ENCODE assay signal across 19 cellular contexts in the genomic region with DNA sequence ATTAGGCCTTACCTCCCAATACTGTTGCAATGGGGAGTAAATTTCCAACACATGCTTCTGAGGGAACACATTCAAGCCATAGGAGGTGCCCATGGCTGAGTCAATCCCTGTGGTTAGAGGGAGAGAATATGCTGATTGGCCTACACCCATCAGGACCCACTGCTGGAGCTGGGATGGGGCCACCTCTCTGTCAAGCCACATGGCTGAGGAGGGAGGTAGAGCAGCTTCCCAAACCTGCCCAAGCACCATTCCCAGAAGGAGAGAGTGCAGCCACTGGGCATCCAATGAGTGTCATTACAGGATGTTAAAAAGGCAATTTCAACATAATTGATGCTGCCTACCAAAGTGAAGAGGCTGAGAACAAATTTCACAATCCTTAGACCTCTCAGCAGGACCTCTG.
DNase-seq lines count a peak whose midpoint lies in the region; ATAC-seq and TF ChIP-seq lines count a peak whose summit lies in the region.
"Had no signal": no experiment of that assay in that cellular context is flagged by ENCODE, and none has a peak within 500 bp of the region (broad histone marks: within the 10 kb centered on the region; RNA-seq: fewer than 3 reads in every experiment).

No MANE protein-coding gene starts in this region.

- no peak for TF ChIP-seq POLR2A in vagina (IDR thresholded peaks at IDR 0.05)

- H3K4me3 ChIP-seq in AG10803 (ENCODE audit: low read length) (no peak overlapping the region), coronary artery (no peak overlapping the region), lower lobe of right lung (no peak overlapping the region), vagina (no peak overlapping the region), BE2C (ENCODE audit: low read depth, low read length) (no peak overlapping the region)
- H3K4me3 ChIP-seq: GM12878 had no signal

- TF ChIP-seq CTCF in AG10803 (conservative IDR thresholded peaks at IDR 0.05; ENCODE audit: low read length) (no peak), coronary artery (IDR thresholded peaks at IDR 0.05) (no peak), lower lobe of right lung (IDR thresholded peaks at IDR 0.05) (no peak), vagina (IDR thresholded peaks at IDR 0.05) (no peak), BE2C (IDR thresholded peaks at IDR 0.05; ENCODE audit: low read depth, low read length) (no peak)

- no peaks in the 10 kb centered on the region for H3K36me3 ChIP-seq in lower lobe of right lung
- H3K36me3 ChIP-seq in vagina: no peaks in the 10 kb centered on the region
- H3K36me3 ChIP-seq in BE2C: no peaks in the 10 kb centered on the region

- H3K4me1 ChIP-seq in lower lobe of right lung (peaks cover 14% of the 10 kb centered on the region), vagina (no peaks in the 10 kb centered on the region), BE2C (no peaks in the 10 kb centered on the region)

- peak; percentile 30 for DNase-seq in AG10803 (ENCODE audit: low read depth)
- peak; percentile 28 for DNase-seq in coronary artery (ENCODE audit: low spot score)
- DNase-seq in lower lobe of right lung: no peak
- DNase-seq in vagina (ENCODE audit: extremely low spot score in 2 of 2): peak; percentile 34 to 52
- no peak for DNase-seq in NCI-H82 treated with DMSO at 0.1 percent for 48 hours (lab: John Stamatoyannopoulos, UW; ENCODE audit: unreplicated experiment)
- no peak for DNase-seq in BE2C
- no peak for DNase-seq in caudate nucleus (lab: John Stamatoyannopoulos, UW)
- DNase-seq: 8988T; C1 segment of cervical spinal cord; CD4-positive, CD25-positive, alpha-beta regulatory T cell; CD8-positive, alpha-beta memory T cell; COR-L47; DMS 273 treated with DMSO at 0.1 percent for 48 hours; DMS53; DND-41; EL; GOT3; H7 had no signal

- no peak overlapping the region for H3K27ac ChIP-seq in coronary artery
- H3K27ac ChIP-seq in lower lobe of right lung: no peak overlapping the region
- no peak overlapping the region for H3K27ac ChIP-seq in vagina
- H3K27ac ChIP-seq in caudate nucleus (ENCODE audit: low read depth, low read length): no peak overlapping the region

- H3K9me3 ChIP-seq in lower lobe of right lung: no peaks in the 10 kb centered on the region
- H3K9me3 ChIP-seq in vagina: no peaks in the 10 kb centered on the region
- no peaks in the 10 kb centered on the region for H3K9me3 ChIP-seq in BE2C

- peak; percentile 53 to 58 for ATAC-seq in lower lobe of right lung
- ATAC-seq: GM12878 had no signal

- H3K27me3 ChIP-seq in lower lobe of right lung (ENCODE audit: low read depth) (no peaks in the 10 kb centered on the region), vagina (no peaks in the 10 kb centered on the region), BE2C (no peaks in the 10 kb centered on the region)

- intact Hi-C loops in lower lobe of right lung (cut with DNase I): no loop called here
- intact Hi-C loops in vagina (cut with DNase I): no loop called here

Comparison
In these comparisons a context has a peak if more than half of its experiments do, and no peak if none do; other contexts are left out.
1. DNase-seq: peak in AG10803 (single experiment), coronary artery (single experiment) and vagina (2 of 2); none in lower lobe of right lung (single experiment), NCI-H82 treated with DMSO at 0.1 percent for 48 hours (single experiment), BE2C (single experiment) and caudate nucleus (0 of 61).